In the genomic region with DNA sequence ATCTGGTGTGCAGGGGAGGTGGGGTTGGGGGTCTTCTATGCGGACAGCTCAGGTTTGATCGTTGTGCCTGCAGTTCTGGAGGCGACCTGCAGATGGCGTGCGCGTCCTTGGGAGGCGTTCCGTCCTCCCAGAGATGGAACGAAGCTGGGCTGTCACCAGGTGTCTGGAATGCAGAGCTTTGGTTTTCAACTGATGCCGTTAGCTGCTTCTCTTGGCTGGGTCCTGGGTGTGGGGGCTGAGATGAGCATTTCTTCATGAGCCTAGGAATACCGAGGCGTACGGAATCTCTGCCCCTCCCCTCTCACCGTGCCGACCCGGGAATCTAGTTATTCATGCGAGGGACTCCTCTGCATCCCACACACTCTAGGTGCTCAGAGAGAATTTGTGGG, we compare ENCODE assay signal across 9 cellular contexts.
DNase-seq lines count a peak whose midpoint lies in the region; ATAC-seq and TF ChIP-seq lines count a peak whose summit lies in the region.
"Had no signal": no experiment of that assay in that cellular context is flagged by ENCODE, and none has a peak within 500 bp of the region (broad histone marks: within the 10 kb centered on the region; RNA-seq: fewer than 3 reads in every experiment).

No MANE protein-coding gene starts in this region.

- no peaks in the 10 kb centered on the region for H3K79me2 ChIP-seq in trophoblast cell (ENCODE audit: control insufficient read depth, insufficient read depth, low read length, poor library complexity)

- H3K4me1 Mint-ChIP-seq in Calu3 (ENCODE audit: low read depth, unreplicated experiment): no peaks in the 10 kb centered on the region
- no peaks in the 10 kb centered on the region for H3K4me1 Mint-ChIP-seq in activated naive CD4-positive, alpha-beta T cell treated with anti-CD3 and anti-CD28 coated beads for 36 hours (ENCODE audit: low read depth)

- H3K27me3 Mint-ChIP-seq in Calu3 (ENCODE audit: unreplicated experiment): peaks cover 77% of the 10 kb centered on the region
- H3K27me3 Mint-ChIP-seq in activated naive CD4-positive, alpha-beta T cell treated with anti-CD3 and anti-CD28 coated beads for 36 hours (ENCODE audit: low read depth): peaks cover 4% of the 10 kb centered on the region

- H3K36me3 Mint-ChIP-seq in Calu3 (ENCODE audit: insufficient read depth, unreplicated experiment): no peaks in the 10 kb centered on the region
- H3K36me3 Mint-ChIP-seq in activated naive CD4-positive, alpha-beta T cell treated with anti-CD3 and anti-CD28 coated beads for 36 hours (ENCODE audit: low read depth): no peaks in the 10 kb centered on the region

- no peak overlapping the region for H3K27ac ChIP-seq in IMR-90 (ENCODE audit: insufficient read depth, low read length)
- H3K27ac ChIP-seq in SJCRH30: no peak overlapping the region
- no peak overlapping the region for H3K27ac ChIP-seq in trophoblast cell (ENCODE audit: low read depth, low read length)
- no peak overlapping the region for H3K27ac ChIP-seq in upper lobe of left lung

- H3K36me3 ChIP-seq in IMR-90 (ENCODE audit: control insufficient read depth, insufficient read depth, low read length): no peaks in the 10 kb centered on the region
- H3K36me3 ChIP-seq in SJCRH30: no peaks in the 10 kb centered on the region
- no peaks in the 10 kb centered on the region for H3K36me3 ChIP-seq in trophoblast cell (ENCODE audit: control insufficient read depth in 1 of 2, insufficient read depth in 2 of 2, low read length in 2 of 2)
- H3K36me3 ChIP-seq in upper lobe of left lung: no peaks in the 10 kb centered on the region

- no peaks in the 10 kb centered on the region for H3K9me3 ChIP-seq in IMR-90 (ENCODE audit: control insufficient read depth, insufficient read depth, low read length)
- no peaks in the 10 kb centered on the region for H3K9me3 ChIP-seq in SJCRH30 (replicated peaks)
- H3K9me3 ChIP-seq in trophoblast cell (ENCODE audit: insufficient read depth, low read depth, low read length): no peaks in the 10 kb centered on the region
- no peaks in the 10 kb centered on the region for H3K9me3 ChIP-seq in upper lobe of left lung

- dilution Hi-C loops in IMR-90 (cut with HindIII; ENCODE audit: low sequenced_read_pairs, unreplicated experiment): no loop called here

- H3K4me1 ChIP-seq in IMR-90 (ENCODE audit: control insufficient read depth, insufficient read depth, low read length) (no peaks in the 10 kb centered on the region), SJCRH30 (no peaks in the 10 kb centered on the region), trophoblast cell (ENCODE audit: control insufficient read depth in 1 of 2, insufficient read depth in 2 of 2, low read length in 2 of 2) (no peaks in the 10 kb centered on the region), upper lobe of left lung (peaks cover 0 to 6% (median 0%) of the 10 kb centered on the region in 4 donors)

- BruUV-seq in Calu3 (replicated peaks; lab: Mats Ljungman, UMichigan) (no TSS peak), IMR-90 (replicated peaks; lab: Mats Ljungman, UMichigan) (no TSS peak)

- no peak overlapping the region for H3K27ac Mint-ChIP-seq in Calu3 (ENCODE audit: unreplicated experiment)
- no peak overlapping the region for H3K27ac Mint-ChIP-seq in activated naive CD4-positive, alpha-beta T cell treated with anti-CD3 and anti-CD28 coated beads for 36 hours
- H3K27ac Mint-ChIP-seq: T-helper 1 cell treated with Interleukin-12 subunit alpha and Interleukin-12 subunit beta and Interleukin-4 antibody, amounts not matched to agents 30 μg/mL and 1 μg/mL, for 36 hours had no signal

- CTCF ChIA-PET in Calu3 (lab: Charles Lee): interaction anchor here (0.7 to 1.5 kb wide), 12 partner anchors 10 to 627 kb away, joined by 3 to 26 read pairs (median 4); no protein-coding TSS in a partner anchor
- CTCF ChIA-PET in IMR-90 (lab: Yijun Ruan, JAX): interaction anchor here (0.5 to 2.7 kb wide), 23 partner anchors 10 to 521 kb away, joined by 3 to 17 read pairs (median 3); no protein-coding TSS in a partner anchor
- CTCF ChIA-PET in activated naive CD4-positive, alpha-beta T cell treated with anti-CD3 and anti-CD28 coated beads for 36 hours (lab: Charles Lee): interaction anchor here (0.5 to 3.9 kb wide), 56 partner anchors 11 to 629 kb away, joined by 3 to 52 read pairs (median 4); no protein-coding TSS in a partner anchor

- TF ChIP-seq RAD21 in IMR-90 (IDR thresholded peaks at IDR 0.05; ENCODE audit: low read length): peak; percentile 81

- H2BK20ac ChIP-seq in IMR-90 (ENCODE audit: low read depth, low read length): no peak overlapping the region

- H3K14ac ChIP-seq in IMR-90 (replicated peaks; ENCODE audit: low read depth, low read length) (no peak overlapping the region), trophoblast cell (ENCODE audit: low read length) (no peak overlapping the region)

- H2BK5ac ChIP-seq in IMR-90 (ENCODE audit: low read depth, low read length, poor library complexity, severe bottlenecking): no peak overlapping the region
- no peak overlapping the region for H2BK5ac ChIP-seq in trophoblast cell (ENCODE audit: low read depth, low read length, poor library complexity)

- intact Hi-C loops in Calu3 (cut with micrococcal nuclease; ENCODE audit: unreplicated experiment) (loop anchor here (5.0 kb wide), 1 partner anchor 391 kb away; no protein-coding TSS in a partner anchor), IMR-90 (cut with micrococcal nuclease) (loop anchor here (1.0 to 2.0 kb wide), 3 partner anchors 195 to 521 kb away; no protein-coding TSS in a partner anchor)
- intact Hi-C loops in activated naive CD4-positive, alpha-beta T cell treated with anti-CD3 and anti-CD28 coated beads for 36 hours (cut with micrococcal nuclease): loop anchor here (1.0 to 10.0 kb wide), 5 partner anchors 196 to 629 kb away; no protein-coding TSS in a partner anchor

- H3K4me3 Mint-ChIP-seq in Calu3 (ENCODE audit: low read depth, unreplicated experiment): no peak overlapping the region
- H3K4me3 Mint-ChIP-seq in activated naive CD4-positive, alpha-beta T cell treated with anti-CD3 and anti-CD28 coated beads for 36 hours: no peak overlapping the region
- H3K4me3 Mint-ChIP-seq: T-helper 1 cell treated with Interleukin-12 subunit alpha and Interleukin-12 subunit beta and Interleukin-4 antibody, amounts not matched to agents 30 μg/mL and 1 μg/mL, for 36 hours had no signal

- in situ Hi-C loops in IMR-90 (cut with MboI; ENCODE audit: low sequenced_read_pairs): no loop called here

- H2BK12ac ChIP-seq in trophoblast cell (ENCODE audit: low read length): no peak overlapping the region

- H3K18ac ChIP-seq in IMR-90 (ENCODE audit: low read depth, low read length) (no peak overlapping the region), trophoblast cell (ENCODE audit: low read length) (no peak overlapping the region)

- H3K4ac ChIP-seq in IMR-90 (ENCODE audit: low read depth, low read length) (no peak overlapping the region), trophoblast cell (ENCODE audit: low read depth, low read length) (no peak overlapping the region)

- peak; percentile 96 for ATAC-seq in IMR-90 (ENCODE audit: low read depth)
- peak; percentile 56 to 71 for ATAC-seq in upper lobe of left lung (ENCODE audit: low FRiP score in 2 of 2)
- ATAC-seq in HG03520 (IDR thresholded peaks at IDR 0.05; ENCODE audit: unreplicated experiment): no peak

- H4K20me1 ChIP-seq in IMR-90 (ENCODE audit: insufficient read depth, low read length): no peaks in the 10 kb centered on the region

- TF ChIP-seq CTCF in Calu3 (IDR thresholded peaks at IDR 0.05; ENCODE audit: unreplicated experiment) (peak; percentile 87), IMR-90 (conservative IDR thresholded peaks at IDR 0.05; ENCODE audit: low read depth, low read length) (peak; percentile 82), upper lobe of left lung (IDR thresholded peaks at IDR 0.05) (peak; percentile 84 to 89 (median 86))

- H3K9me1 ChIP-seq in IMR-90 (ENCODE audit: insufficient read depth, low read length): no peaks in the 10 kb centered on the region

- no peak overlapping the region for H2BK15ac ChIP-seq in IMR-90 (ENCODE audit: low read depth, low read length)

- H3K9ac ChIP-seq in IMR-90 (ENCODE audit: low read depth, low read length): no peak overlapping the region
- H3K9ac ChIP-seq in trophoblast cell (ENCODE audit: low read length): no peak overlapping the region

- H2AK5ac ChIP-seq in IMR-90 (ENCODE audit: low read depth, low read length): no peak overlapping the region
- no peak overlapping the region for H2AK5ac ChIP-seq in trophoblast cell (ENCODE audit: low read length)

- no peak overlapping the region for H4K91ac ChIP-seq in IMR-90 (ENCODE audit: insufficient read depth, low read depth, low read length)
- H4K91ac ChIP-seq in trophoblast cell (ENCODE audit: low read depth, low read length): no peak overlapping the region

- H3K4me2 ChIP-seq in IMR-90 (ENCODE audit: low read depth, low read length) (no peak overlapping the region; the same call in 1 of the 2 replicates), trophoblast cell (ENCODE audit: low read length) (no peak overlapping the region)

- H3K79me1 ChIP-seq in IMR-90 (ENCODE audit: low read depth in 1 of 2, low read length in 2 of 2) (no peaks in the 10 kb centered on the region), trophoblast cell (ENCODE audit: low read length) (no peaks in the 10 kb centered on the region)

- TF ChIP-seq POLR2A in IMR-90 (IDR thresholded peaks at IDR 0.05; ENCODE audit: low read depth, low read length): no peak
- TF ChIP-seq POLR2A in upper lobe of left lung (IDR thresholded peaks at IDR 0.05): no peak

- H4K12ac ChIP-seq in trophoblast cell (ENCODE audit: low read depth, low read length): no peak overlapping the region

- H3K4me3 ChIP-seq in IMR-90 (ENCODE audit: insufficient read depth, low read depth, low read length) (no peak overlapping the region), SJCRH30 (no peak overlapping the region), trophoblast cell (ENCODE audit: low read depth, low read length) (no peak overlapping the region), upper lobe of left lung (no peak overlapping the region)

- POLR2A ChIA-PET in IMR-90 (lab: Charles Lee; ENCODE audit: unreplicated experiment): no interaction called here

- H3K23ac ChIP-seq in IMR-90 (ENCODE audit: low read depth, low read length) (no peak overlapping the region), trophoblast cell (ENCODE audit: low read length) (no peak overlapping the region)

- H4K5ac ChIP-seq in IMR-90 (ENCODE audit: low read depth, low read length): no peak overlapping the region

- H2AFZ ChIP-seq in IMR-90 (replicated peaks; ENCODE audit: low read length, poor library complexity) (peak overlapping the region; percentile 77), trophoblast cell (ENCODE audit: insufficient read depth, low read length, poor library complexity) (no peak overlapping the region)

- H3K56ac ChIP-seq in IMR-90 (ENCODE audit: extremely low read depth, insufficient read depth, low read length): no peak overlapping the region

- peak overlapping the region; percentile 73 for H2AK9ac ChIP-seq in IMR-90 (replicated peaks; ENCODE audit: low read depth, low read length, poor library complexity)

- peak; percentile 67 for DNase-seq in Calu3
- DNase-seq in IMR-90: peak; percentile 30
- DNase-seq in SJCRH30: peak; percentile 50 to 66
- peak; percentile 84 for DNase-seq in activated naive CD4-positive, alpha-beta T cell treated with anti-CD3 and anti-CD28 coated beads for 36 hours
- peak; percentile 57 for DNase-seq in glomerular visceral epithelial cell (ENCODE audit: extremely low spot score)
- DNase-seq in trophoblast cell: peak; percentile 27 to 82
- DNase-seq in upper lobe of left lung: peak; percentile 53 to 86

- H3K27me3 ChIP-seq in IMR-90 (ENCODE audit: control insufficient read depth, insufficient read depth, low read length) (peaks cover 33% of the 10 kb centered on the region), SJCRH30 (no peaks in the 10 kb centered on the region), trophoblast cell (ENCODE audit: insufficient read depth, low read length) (no peaks in the 10 kb centered on the region), upper lobe of left lung (no peaks in the 10 kb centered on the region)

- H2BK120ac ChIP-seq in IMR-90 (ENCODE audit: low read depth, low read length) (no peak overlapping the region), trophoblast cell (ENCODE audit: insufficient read depth, low read length, poor library complexity) (no peak overlapping the region)

- TF ChIP-seq EP300 in upper lobe of left lung (IDR thresholded peaks at IDR 0.05): no peak

- 0% methylated on average over 4 of the region's 17 CpGs; no CpG with 5 or more reads in 1 of the 2 experiments for WGBS in IMR-90 (ENCODE audit: extremely low coverage in 2 of 2, insufficient read length in 1 of 2), 2 experiments
- no CpG with 5 or more reads among the region's 17 CpGs for WGBS in trophoblast cell (ENCODE audit: extremely low coverage, insufficient coverage, insufficient read length)
- 2 to 5% methylated on average over 16 to 17 of the region's 17 CpGs for WGBS in upper lobe of left lung, 2 donors

- H3K9me3 Mint-ChIP-seq in Calu3 (ENCODE audit: low read depth, unreplicated experiment): no peaks in the 10 kb centered on the region
- H3K9me3 Mint-ChIP-seq in activated naive CD4-positive, alpha-beta T cell treated with anti-CD3 and anti-CD28 coated beads for 36 hours: no peaks in the 10 kb centered on the region
- H3K9me3 Mint-ChIP-seq: T-helper 1 cell treated with Interleukin-12 subunit alpha and Interleukin-12 subunit beta and Interleukin-4 antibody, amounts not matched to agents 30 μg/mL and 1 μg/mL, for 36 hours had no signal

- H4K8ac ChIP-seq in IMR-90 (ENCODE audit: low read depth in 2 of 2, low read length in 2 of 2) (no peak overlapping the region), trophoblast cell (ENCODE audit: low read depth, low read length) (no peak overlapping the region)

Comparison
In these comparisons a context has a peak if more than half of its experiments do, and no peak if none do; other contexts are left out.
1. DNase-seq: peak in every context shown above with its lines; median percentile 84 in activated naive CD4-positive, alpha-beta T cell treated with anti-CD3 and anti-CD28 coated beads for 36 hours; 70 in upper lobe of left lung; 67 in Calu3; 58 in SJCRH30; 57 in glomerular visceral epithelial cell; 54 in trophoblast cell; 30 in IMR-90.